1 cellular context compared by ENCODE assay signal in the genomic region with DNA sequence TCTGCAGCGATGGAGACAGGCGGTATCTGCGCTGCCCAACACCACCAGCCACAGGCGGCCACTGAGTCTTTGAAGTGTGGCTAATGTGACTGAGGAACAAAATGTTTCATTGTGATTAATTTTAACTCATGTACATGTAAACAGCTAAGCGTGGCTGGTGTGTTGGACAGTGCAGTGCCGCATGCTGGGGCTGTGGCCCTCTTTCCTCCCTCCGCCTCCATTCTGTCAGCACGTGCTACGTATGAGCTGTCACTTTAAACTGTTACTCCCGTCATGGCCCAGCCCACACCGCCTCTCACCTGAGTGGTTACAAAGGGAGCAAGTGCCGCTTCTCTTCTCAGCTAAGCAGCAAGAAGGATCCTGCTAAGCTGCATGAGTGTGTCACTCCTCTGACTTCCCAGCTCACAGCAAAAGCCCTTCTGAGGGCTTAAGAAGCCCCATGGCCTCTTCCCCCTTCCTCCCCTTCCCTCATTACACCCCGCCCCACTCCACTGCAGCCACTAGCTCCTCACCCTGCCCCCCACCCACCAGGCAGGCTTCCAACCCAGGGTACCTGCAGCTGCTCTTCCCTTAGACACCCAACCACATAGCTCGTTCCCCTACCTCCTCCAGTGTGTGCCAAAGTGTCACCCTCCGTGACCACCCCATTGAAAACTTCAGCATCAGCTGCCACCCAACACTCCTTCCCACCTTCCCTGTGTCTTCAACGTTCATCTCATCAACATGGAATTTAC.
TF ChIP-seq lines count a peak whose summit lies in the region.

No MANE protein-coding gene starts in this region.

TF ChIP-seq in GM12878, 131 proteins besides CTCF, POLR2A, EP300 and RAD21 (continued from another document):
- TF ChIP-seq, protein P1, sequence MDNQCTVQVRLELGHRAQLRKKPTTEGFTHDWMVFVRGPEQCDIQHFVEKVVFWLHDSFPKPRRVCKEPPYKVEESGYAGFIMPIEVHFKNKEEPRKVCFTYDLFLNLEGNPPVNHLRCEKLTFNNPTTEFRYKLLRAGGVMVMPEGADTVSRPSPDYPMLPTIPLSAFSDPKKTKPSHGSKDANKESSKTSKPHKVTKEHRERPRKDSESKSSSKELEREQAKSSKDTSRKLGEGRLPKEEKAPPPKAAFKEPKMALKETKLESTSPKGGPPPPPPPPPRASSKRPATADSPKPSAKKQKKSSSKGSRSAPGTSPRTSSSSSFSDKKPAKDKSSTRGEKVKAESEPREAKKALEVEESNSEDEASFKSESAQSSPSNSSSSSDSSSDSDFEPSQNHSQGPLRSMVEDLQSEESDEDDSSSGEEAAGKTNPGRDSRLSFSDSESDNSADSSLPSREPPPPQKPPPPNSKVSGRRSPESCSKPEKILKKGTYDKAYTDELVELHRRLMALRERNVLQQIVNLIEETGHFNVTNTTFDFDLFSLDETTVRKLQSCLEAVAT (IDR thresholded peaks at IDR 0.05): 0 out of 2 replicates have a peak, but pooled peaks have one; percentile 55
- TF ChIP-seq, protein P2, sequence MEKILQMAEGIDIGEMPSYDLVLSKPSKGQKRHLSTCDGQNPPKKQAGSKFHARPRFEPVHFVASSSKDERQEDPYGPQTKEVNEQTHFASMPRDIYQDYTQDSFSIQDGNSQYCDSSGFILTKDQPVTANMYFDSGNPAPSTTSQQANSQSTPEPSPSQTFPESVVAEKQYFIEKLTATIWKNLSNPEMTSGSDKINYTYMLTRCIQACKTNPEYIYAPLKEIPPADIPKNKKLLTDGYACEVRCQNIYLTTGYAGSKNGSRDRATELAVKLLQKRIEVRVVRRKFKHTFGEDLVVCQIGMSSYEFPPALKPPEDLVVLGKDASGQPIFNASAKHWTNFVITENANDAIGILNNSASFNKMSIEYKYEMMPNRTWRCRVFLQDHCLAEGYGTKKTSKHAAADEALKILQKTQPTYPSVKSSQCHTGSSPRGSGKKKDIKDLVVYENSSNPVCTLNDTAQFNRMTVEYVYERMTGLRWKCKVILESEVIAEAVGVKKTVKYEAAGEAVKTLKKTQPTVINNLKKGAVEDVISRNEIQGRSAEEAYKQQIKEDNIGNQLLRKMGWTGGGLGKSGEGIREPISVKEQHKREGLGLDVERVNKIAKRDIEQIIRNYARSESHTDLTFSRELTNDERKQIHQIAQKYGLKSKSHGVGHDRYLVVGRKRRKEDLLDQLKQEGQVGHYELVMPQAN (conservative IDR thresholded peaks at IDR 0.05): no peak
- no peak for TF ChIP-seq EGR1 (IDR thresholded peaks at IDR 0.05; ENCODE audit: borderline replicate concordance in 1 of 2, low read depth in 2 of 2, low read length in 2 of 2)
- TF ChIP-seq, protein P3, sequence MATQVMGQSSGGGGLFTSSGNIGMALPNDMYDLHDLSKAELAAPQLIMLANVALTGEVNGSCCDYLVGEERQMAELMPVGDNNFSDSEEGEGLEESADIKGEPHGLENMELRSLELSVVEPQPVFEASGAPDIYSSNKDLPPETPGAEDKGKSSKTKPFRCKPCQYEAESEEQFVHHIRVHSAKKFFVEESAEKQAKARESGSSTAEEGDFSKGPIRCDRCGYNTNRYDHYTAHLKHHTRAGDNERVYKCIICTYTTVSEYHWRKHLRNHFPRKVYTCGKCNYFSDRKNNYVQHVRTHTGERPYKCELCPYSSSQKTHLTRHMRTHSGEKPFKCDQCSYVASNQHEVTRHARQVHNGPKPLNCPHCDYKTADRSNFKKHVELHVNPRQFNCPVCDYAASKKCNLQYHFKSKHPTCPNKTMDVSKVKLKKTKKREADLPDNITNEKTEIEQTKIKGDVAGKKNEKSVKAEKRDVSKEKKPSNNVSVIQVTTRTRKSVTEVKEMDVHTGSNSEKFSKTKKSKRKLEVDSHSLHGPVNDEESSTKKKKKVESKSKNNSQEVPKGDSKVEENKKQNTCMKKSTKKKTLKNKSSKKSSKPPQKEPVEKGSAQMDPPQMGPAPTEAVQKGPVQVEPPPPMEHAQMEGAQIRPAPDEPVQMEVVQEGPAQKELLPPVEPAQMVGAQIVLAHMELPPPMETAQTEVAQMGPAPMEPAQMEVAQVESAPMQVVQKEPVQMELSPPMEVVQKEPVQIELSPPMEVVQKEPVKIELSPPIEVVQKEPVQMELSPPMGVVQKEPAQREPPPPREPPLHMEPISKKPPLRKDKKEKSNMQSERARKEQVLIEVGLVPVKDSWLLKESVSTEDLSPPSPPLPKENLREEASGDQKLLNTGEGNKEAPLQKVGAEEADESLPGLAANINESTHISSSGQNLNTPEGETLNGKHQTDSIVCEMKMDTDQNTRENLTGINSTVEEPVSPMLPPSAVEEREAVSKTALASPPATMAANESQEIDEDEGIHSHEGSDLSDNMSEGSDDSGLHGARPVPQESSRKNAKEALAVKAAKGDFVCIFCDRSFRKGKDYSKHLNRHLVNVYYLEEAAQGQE (IDR thresholded peaks at IDR 0.05; ENCODE audit: low read depth, low read length): no peak
- TF ChIP-seq, protein P4, sequence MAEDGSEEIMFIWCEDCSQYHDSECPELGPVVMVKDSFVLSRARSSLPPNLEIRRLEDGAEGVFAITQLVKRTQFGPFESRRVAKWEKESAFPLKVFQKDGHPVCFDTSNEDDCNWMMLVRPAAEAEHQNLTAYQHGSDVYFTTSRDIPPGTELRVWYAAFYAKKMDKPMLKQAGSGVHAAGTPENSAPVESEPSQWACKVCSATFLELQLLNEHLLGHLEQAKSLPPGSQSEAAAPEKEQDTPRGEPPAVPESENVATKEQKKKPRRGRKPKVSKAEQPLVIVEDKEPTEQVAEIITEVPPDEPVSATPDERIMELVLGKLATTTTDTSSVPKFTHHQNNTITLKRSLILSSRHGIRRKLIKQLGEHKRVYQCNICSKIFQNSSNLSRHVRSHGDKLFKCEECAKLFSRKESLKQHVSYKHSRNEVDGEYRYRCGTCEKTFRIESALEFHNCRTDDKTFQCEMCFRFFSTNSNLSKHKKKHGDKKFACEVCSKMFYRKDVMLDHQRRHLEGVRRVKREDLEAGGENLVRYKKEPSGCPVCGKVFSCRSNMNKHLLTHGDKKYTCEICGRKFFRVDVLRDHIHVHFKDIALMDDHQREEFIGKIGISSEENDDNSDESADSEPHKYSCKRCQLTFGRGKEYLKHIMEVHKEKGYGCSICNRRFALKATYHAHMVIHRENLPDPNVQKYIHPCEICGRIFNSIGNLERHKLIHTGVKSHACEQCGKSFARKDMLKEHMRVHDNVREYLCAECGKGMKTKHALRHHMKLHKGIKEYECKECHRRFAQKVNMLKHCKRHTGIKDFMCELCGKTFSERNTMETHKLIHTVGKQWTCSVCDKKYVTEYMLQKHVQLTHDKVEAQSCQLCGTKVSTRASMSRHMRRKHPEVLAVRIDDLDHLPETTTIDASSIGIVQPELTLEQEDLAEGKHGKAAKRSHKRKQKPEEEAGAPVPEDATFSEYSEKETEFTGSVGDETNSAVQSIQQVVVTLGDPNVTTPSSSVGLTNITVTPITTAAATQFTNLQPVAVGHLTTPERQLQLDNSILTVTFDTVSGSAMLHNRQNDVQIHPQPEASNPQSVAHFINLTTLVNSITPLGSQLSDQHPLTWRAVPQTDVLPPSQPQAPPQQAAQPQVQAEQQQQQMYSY (CRISPR knock-in tag; IDR thresholded peaks at IDR 0.05): no peak
- TF ChIP-seq FOS (IDR thresholded peaks at IDR 0.05; ENCODE audit: borderline replicate concordance, extremely low read depth, insufficient read length): no peak
TF ChIP-seq in GM12878: peak in this region for 7.
